In genomic region chr1:204562075-204562990, GRCh38 we compare ENCODE assay signal across 28 cellular contexts. TPM values are rescaled to one million over a fixed set of nuclear protein-coding genes. Genes with fewer than 3 reads are reported as not detected.
A peak's percentile ranks its signal among the peaks of the same experiment; 100 is the strongest.
DNase-seq lines count a peak whose midpoint lies in the region; ATAC-seq and TF ChIP-seq lines count a peak whose summit lies in the region.
"Had no signal": no experiment of that assay in that cellular context is flagged by ENCODE, and none has a peak within 500 bp of the region (broad histone marks: within the 10 kb centered on the region; RNA-seq: fewer than 3 reads in every experiment).

No MANE protein-coding gene starts in this region.

- H3K27ac ChIP-seq in naive thymus-derived CD4-positive, alpha-beta T cell (ENCODE audit: low read depth, low read length), result peak overlapping the region; percentile 46
- H3K27ac ChIP-seq: esophagus squamous epithelium, hepatocyte, prostate gland, SJCRH30, vagina had no signal

- ATAC-seq in naive thymus-derived CD4-positive, alpha-beta T cell, result no peak
- ATAC-seq in GM19328 (IDR thresholded peaks at IDR 0.05; ENCODE audit: unreplicated experiment) (no peak), GM18520 (IDR thresholded peaks at IDR 0.05; ENCODE audit: unreplicated experiment) (no peak)
- ATAC-seq: activated T-cell treated with anti-CD3 and anti-CD28 coated beads, Interleukin-2, amount 50 U/mL, for 4 hours; left colon; sciatic nerve had no signal

- H3K27ac Mint-ChIP-seq in activated CD4-positive, alpha-beta T cell treated with anti-CD3 and anti-CD28 coated beads, Interleukin-2, amount 10 ng/mL, durations not matched to agents 24 days and 14 days, result peak overlapping the region; percentile 46
- H3K27ac Mint-ChIP-seq in Caco-2 (ENCODE audit: unreplicated experiment), result peak overlapping the region; percentile 63
- H3K27ac Mint-ChIP-seq in activated T-helper 2 cell treated with anti-CD3 and anti-CD28 coated beads, Interferon-gamma antibody, Interleukin-2, Interleukin-4, amounts not matched to agents 10 μg/mL and 5 μg/mL and 100 μg/mL, durations not matched to agents 14 hours and 24 hours and 36 hours, result peak overlapping the region; percentile 4
- H3K27ac Mint-ChIP-seq in naive thymus-derived CD4-positive, alpha-beta T cell, result peak overlapping the region; percentile 7 to 91 (median 78)

- CTCF ChIA-PET in Caco-2 (lab: Charles Lee), result interaction anchor here (2.2 kb wide), 1 partner anchor 245 kb away, joined by 7 read pairs; no protein-coding TSS in a partner anchor
- CTCF ChIA-PET in naive thymus-derived CD4-positive, alpha-beta T cell (lab: Charles Lee), result interaction anchor here (0.9 to 2.0 kb wide), 4 partner anchors 46 to 244 kb away, joined by 3 to 8 read pairs (median 3); partner anchors contain the start of gene MDM4

- no peaks in the 10 kb centered on the region for H3K27me3 ChIP-seq in Caco-2 (replicated peaks; ENCODE audit: control insufficient read depth, insufficient read depth, low read length)
- no peaks in the 10 kb centered on the region for H3K27me3 ChIP-seq in naive thymus-derived CD4-positive, alpha-beta T cell (ENCODE audit: control insufficient read depth in 2 of 2, insufficient read depth in 2 of 2, low read length in 2 of 2)
- H3K27me3 ChIP-seq: esophagus squamous epithelium, hepatocyte, SJCRH30, vagina had no signal

- no peaks in the 10 kb centered on the region for H3K9me3 ChIP-seq in Caco-2
- H3K9me3 ChIP-seq in naive thymus-derived CD4-positive, alpha-beta T cell (ENCODE audit: control insufficient read depth in 2 of 3, low read length in 3 of 3), result no peaks in the 10 kb centered on the region
- H3K9me3 ChIP-seq: esophagus squamous epithelium, prostate gland, SJCRH30, vagina had no signal

- H3K4me1 ChIP-seq in Caco-2, result peaks cover 37% of the 10 kb centered on the region
- H3K4me1 ChIP-seq in naive thymus-derived CD4-positive, alpha-beta T cell (ENCODE audit: control insufficient read depth in 2 of 2, insufficient read depth in 2 of 2, low read length in 2 of 2), result peaks cover 14 to 43% of the 10 kb centered on the region in 2 donors
- H3K4me1 ChIP-seq: prostate gland, vagina had no signal

- 90 to 92% methylated on average over 27 to 37 of the region's 37 CpGs for WGBS in lower leg skin, 2 donors

- no peaks in the 10 kb centered on the region; the same call in 1 of the 2 replicates for H3K36me3 ChIP-seq in Caco-2 (ENCODE audit: control insufficient read depth, insufficient read depth, low read length)
- H3K36me3 ChIP-seq in naive thymus-derived CD4-positive, alpha-beta T cell (ENCODE audit: control insufficient read depth in 2 of 3, insufficient read depth in 3 of 3, low read length in 3 of 3), result peaks cover 0 to 16% (median 10%) of the 10 kb centered on the region in 3 experiments
- H3K36me3 ChIP-seq: prostate gland, SJCRH30, vagina had no signal

- TF ChIP-seq CTCF in Caco-2 (IDR thresholded peaks at IDR 0.05; ENCODE audit: insufficient read depth in 1 of 2, low read depth in 1 of 2, low read length in 1 of 2, severe bottlenecking in 1 of 2, unreplicated experiment in 1 of 2), result no peak
- no peak for TF ChIP-seq CTCF in lower leg skin (IDR thresholded peaks at IDR 0.05)

- POLR2A ChIA-PET in Caco-2 (lab: Charles Lee), result no interaction called here
- POLR2A ChIA-PET in naive thymus-derived CD4-positive, alpha-beta T cell (lab: Charles Lee), result interaction anchor here (0.7 to 1.3 kb wide), 6 partner anchors 12 to 170 kb away, joined by 3 to 6 read pairs (median 3); no protein-coding TSS in a partner anchor

- H3K4me1 Mint-ChIP-seq in activated CD4-positive, alpha-beta T cell treated with anti-CD3 and anti-CD28 coated beads, Interleukin-2, amount 10 ng/mL, durations not matched to agents 24 days and 14 days, result peaks cover 52% of the 10 kb centered on the region
- peaks cover 55% of the 10 kb centered on the region for H3K4me1 Mint-ChIP-seq in Caco-2 (ENCODE audit: low read depth, unreplicated experiment)
- H3K4me1 Mint-ChIP-seq in activated T-helper 2 cell treated with anti-CD3 and anti-CD28 coated beads, Interferon-gamma antibody, Interleukin-2, Interleukin-4, amounts not matched to agents 10 μg/mL and 5 μg/mL and 100 μg/mL, durations not matched to agents 14 hours and 24 hours and 36 hours (ENCODE audit: low read depth), result peaks cover 53% of the 10 kb centered on the region
- peaks cover 22 to 79% (median 64%) of the 10 kb centered on the region in 7 donors for H3K4me1 Mint-ChIP-seq in naive thymus-derived CD4-positive, alpha-beta T cell

- no peaks in the 10 kb centered on the region for H3K27me3 Mint-ChIP-seq in activated CD4-positive, alpha-beta T cell treated with anti-CD3 and anti-CD28 coated beads, Interleukin-2, amount 10 ng/mL, durations not matched to agents 24 days and 14 days
- no peaks in the 10 kb centered on the region for H3K27me3 Mint-ChIP-seq in Caco-2 (ENCODE audit: insufficient read depth, unreplicated experiment)
- no peaks in the 10 kb centered on the region for H3K27me3 Mint-ChIP-seq in activated T-helper 2 cell treated with anti-CD3 and anti-CD28 coated beads, Interferon-gamma antibody, Interleukin-2, Interleukin-4, amounts not matched to agents 10 μg/mL and 5 μg/mL and 100 μg/mL, durations not matched to agents 14 hours and 24 hours and 36 hours (ENCODE audit: low read depth)
- no peaks in the 10 kb centered on the region for H3K27me3 Mint-ChIP-seq in naive thymus-derived CD4-positive, alpha-beta T cell

- intact Hi-C loops in activated CD4-positive, alpha-beta T cell treated with anti-CD3 and anti-CD28 coated beads, Interleukin-2, amount 10 ng/mL, durations not matched to agents 24 days and 14 days (cut with micrococcal nuclease), result loop anchor here (5.0 to 10.0 kb wide), 2 partner anchors 40 to 62 kb away; no protein-coding TSS in a partner anchor
- intact Hi-C loops in Caco-2 (cut with micrococcal nuclease; ENCODE audit: unreplicated experiment), result no loop called here
- intact Hi-C loops in activated T-helper 2 cell treated with anti-CD3 and anti-CD28 coated beads, Interferon-gamma antibody, Interleukin-2, Interleukin-4, amounts not matched to agents 10 μg/mL and 5 μg/mL and 100 μg/mL, durations not matched to agents 14 hours and 24 hours and 36 hours (cut with micrococcal nuclease), result loop anchor here (5.0 kb wide), 1 partner anchor 45 kb away; the partner anchor contains the start of gene MDM4
- intact Hi-C loops in naive thymus-derived CD4-positive, alpha-beta T cell (cut with micrococcal nuclease), result no loop called here
- intact Hi-C loops in lower leg skin (cut with DNase I; ENCODE audit: low total_unique reads), result loop anchor here (10.0 kb wide), 1 partner anchor 242 kb away; no protein-coding TSS in a partner anchor

- no peaks in the 10 kb centered on the region for H3K9me3 Mint-ChIP-seq in activated CD4-positive, alpha-beta T cell treated with anti-CD3 and anti-CD28 coated beads, Interleukin-2, amount 10 ng/mL, durations not matched to agents 24 days and 14 days
- H3K9me3 Mint-ChIP-seq in Caco-2 (ENCODE audit: unreplicated experiment), result no peaks in the 10 kb centered on the region
- H3K9me3 Mint-ChIP-seq in activated T-helper 2 cell treated with anti-CD3 and anti-CD28 coated beads, Interferon-gamma antibody, Interleukin-2, Interleukin-4, amounts not matched to agents 10 μg/mL and 5 μg/mL and 100 μg/mL, durations not matched to agents 14 hours and 24 hours and 36 hours, result no peaks in the 10 kb centered on the region
- peaks cover 0 to 1% (median 0%) of the 10 kb centered on the region in 11 donors for H3K9me3 Mint-ChIP-seq in naive thymus-derived CD4-positive, alpha-beta T cell
- H3K9me3 Mint-ChIP-seq: activated T-cell treated with anti-CD3 and anti-CD28 coated beads, Interleukin-2, amount 50 U/mL, for 4 hours had no signal

- H3K4me3 ChIP-seq in Caco-2 (ENCODE audit: low read depth, low read length), result no peak overlapping the region
- no peak overlapping the region for H3K4me3 ChIP-seq in naive thymus-derived CD4-positive, alpha-beta T cell (ENCODE audit: low read length)
- no peak overlapping the region for H3K4me3 ChIP-seq in lower leg skin (ENCODE audit: low read depth, poor library complexity, severe bottlenecking)
- H3K4me3 ChIP-seq: esophagus squamous epithelium, hepatocyte, prostate gland, SJCRH30, vagina had no signal

- no peak for DNase-seq in activated CD4-positive, alpha-beta T cell treated with anti-CD3 and anti-CD28 coated beads, Interleukin-2, amount 10 ng/mL, durations not matched to agents 24 days and 14 days
- DNase-seq in activated CD4-positive, alpha-beta T cell treated with anti-CD3 and anti-CD28 coated beads for 4 hours, result no peak
- DNase-seq in Caco-2, result no peak
- no peak for DNase-seq in activated T-helper 2 cell treated with anti-CD3 and anti-CD28 coated beads, Interferon-gamma antibody, Interleukin-2, Interleukin-4, amounts not matched to agents 10 μg/mL and 5 μg/mL and 100 μg/mL, durations not matched to agents 14 hours and 24 hours and 36 hours (ENCODE audit: low spot score)
- no peak for DNase-seq in naive thymus-derived CD4-positive, alpha-beta T cell
- DNase-seq in lower leg skin (ENCODE audit: low spot score in 2 of 2), result no peak
- DNase-seq: activated CD4-positive, alpha-beta T cell treated with anti-CD3 and anti-CD28 coated beads for 1 hour; activated naive CD4-positive, alpha-beta T cell treated with Interleukin-2 at 50 U/mL for 16 hours; activated T-cell treated with anti-CD3 and anti-CD28 coated beads, Interleukin-2, amount 50 U/mL, for 4 hours; central memory CD4-positive, alpha-beta T cell; DMS53; esophagus squamous epithelium; foreskin melanocyte; left colon; NCI-H1417 treated with DMSO at 0.1 percent for 48 hours; NCI-H2081 treated with DMSO at 0.1 percent for 48 hours; NCI-H226; NCI-H69; nucleus accumbens; SJCRH30; stimulated activated CD4-positive, alpha-beta T cell treated with anti-CD3 and anti-CD28 coated beads, Interleukin-12 subunit alpha, Interleukin-12 subunit beta, amount 100 ng/mL, for 4 hours; stimulated activated CD4-positive, alpha-beta T cell treated with anti-CD3 and anti-CD28 coated beads, Interleukin-4, amount 100 ng/mL, for 1 hour had no signal

- no peak overlapping the region for H3K4me3 Mint-ChIP-seq in activated CD4-positive, alpha-beta T cell treated with anti-CD3 and anti-CD28 coated beads, Interleukin-2, amount 10 ng/mL, durations not matched to agents 24 days and 14 days
- no peak overlapping the region for H3K4me3 Mint-ChIP-seq in Caco-2 (ENCODE audit: unreplicated experiment)
- no peak overlapping the region for H3K4me3 Mint-ChIP-seq in activated T-helper 2 cell treated with anti-CD3 and anti-CD28 coated beads, Interferon-gamma antibody, Interleukin-2, Interleukin-4, amounts not matched to agents 10 μg/mL and 5 μg/mL and 100 μg/mL, durations not matched to agents 14 hours and 24 hours and 36 hours (ENCODE audit: low read depth)
- H3K4me3 Mint-ChIP-seq in naive thymus-derived CD4-positive, alpha-beta T cell, result peak overlapping the region in 4 of 10 donors; percentile 9 to 47 (median 36)
- H3K4me3 Mint-ChIP-seq: activated T-cell treated with anti-CD3 and anti-CD28 coated beads, Interleukin-2, amount 50 U/mL, for 4 hours had no signal

- no peak for TF ChIP-seq POLR2A in lower leg skin (IDR thresholded peaks at IDR 0.05)

- BruUV-seq in Caco-2 (replicated peaks; lab: Mats Ljungman, UMichigan), result no TSS peak

- peaks cover 41% of the 10 kb centered on the region for H3K36me3 Mint-ChIP-seq in activated CD4-positive, alpha-beta T cell treated with anti-CD3 and anti-CD28 coated beads, Interleukin-2, amount 10 ng/mL, durations not matched to agents 24 days and 14 days (ENCODE audit: low read depth)
- H3K36me3 Mint-ChIP-seq in Caco-2 (ENCODE audit: insufficient read depth, unreplicated experiment), result peaks cover 20% of the 10 kb centered on the region
- peaks cover 48% of the 10 kb centered on the region for H3K36me3 Mint-ChIP-seq in activated T-helper 2 cell treated with anti-CD3 and anti-CD28 coated beads, Interferon-gamma antibody, Interleukin-2, Interleukin-4, amounts not matched to agents 10 μg/mL and 5 μg/mL and 100 μg/mL, durations not matched to agents 14 hours and 24 hours and 36 hours (ENCODE audit: low read depth)
- H3K36me3 Mint-ChIP-seq in naive thymus-derived CD4-positive, alpha-beta T cell, result peaks cover 0 to 24% (median 20%) of the 10 kb centered on the region in 5 donors

RNA-seq across cellular contexts. Expression of gene MDM4, which starts 46.1 kb away (rescaled TPM):
- total RNA-seq in activated CD4-positive, alpha-beta T cell treated with anti-CD3 and anti-CD28 coated beads, Interleukin-2, amount 10 ng/mL, durations not matched to agents 24 days and 14 days, result 81.5 and 85.5 TPM in 2 replicates
- total RNA-seq in Caco-2 (2022), result 56.5 and 58.9 TPM in 2 replicates
- 74.5 and 79.1 TPM in 2 replicates for total RNA-seq in activated T-helper 2 cell treated with anti-CD3 and anti-CD28 coated beads, Interferon-gamma antibody, Interleukin-2, Interleukin-4, amounts not matched to agents 10 μg/mL and 5 μg/mL and 100 μg/mL, durations not matched to agents 14 hours and 24 hours and 36 hours
- total RNA-seq in naive thymus-derived CD4-positive, alpha-beta T cell, result 100 to 1,000 TPM; 107 to 278 (median 268) TPM
- 10 to 100 TPM; 19.1 to 21.1 TPM for polyA plus RNA-seq in naive thymus-derived CD4-positive, alpha-beta T cell
- 10 to 100 TPM; 32.4 to 89.0 (median 43.0) TPM for total RNA-seq in lower leg skin

Comparison
In these comparisons a context has a peak if more than half of its experiments do, and no peak if none do; other contexts are left out.
1. H3K27ac Mint-ChIP-seq: peak in every context shown above with its lines; median percentile 78 in naive thymus-derived CD4-positive, alpha-beta T cell; 63 in Caco-2; 46 in activated CD4-positive, alpha-beta T cell treated with anti-CD3 and anti-CD28 coated beads, Interleukin-2, amount 10 ng/mL, durations not matched to agents 24 days and 14 days; 4 in activated T-helper 2 cell treated with anti-CD3 and anti-CD28 coated beads, Interferon-gamma antibody, Interleukin-2, Interleukin-4, amounts not matched to agents 10 μg/mL and 5 μg/mL and 100 μg/mL, durations not matched to agents 14 hours and 24 hours and 36 hours.
2. intact Hi-C loops: an anchor here in activated CD4-positive, alpha-beta T cell treated with anti-CD3 and anti-CD28 coated beads, Interleukin-2, amount 10 ng/mL, durations not matched to agents 24 days and 14 days (5.0 to 10.0 kb wide), activated T-helper 2 cell treated with anti-CD3 and anti-CD28 coated beads, Interferon-gamma antibody, Interleukin-2, Interleukin-4, amounts not matched to agents 10 μg/mL and 5 μg/mL and 100 μg/mL, durations not matched to agents 14 hours and 24 hours and 36 hours (5.0 kb wide) and lower leg skin (10.0 kb wide); none called in Caco-2 and naive thymus-derived CD4-positive, alpha-beta T cell.